ENCODE assay signal across 9 cellular contexts in the genomic region with DNA sequence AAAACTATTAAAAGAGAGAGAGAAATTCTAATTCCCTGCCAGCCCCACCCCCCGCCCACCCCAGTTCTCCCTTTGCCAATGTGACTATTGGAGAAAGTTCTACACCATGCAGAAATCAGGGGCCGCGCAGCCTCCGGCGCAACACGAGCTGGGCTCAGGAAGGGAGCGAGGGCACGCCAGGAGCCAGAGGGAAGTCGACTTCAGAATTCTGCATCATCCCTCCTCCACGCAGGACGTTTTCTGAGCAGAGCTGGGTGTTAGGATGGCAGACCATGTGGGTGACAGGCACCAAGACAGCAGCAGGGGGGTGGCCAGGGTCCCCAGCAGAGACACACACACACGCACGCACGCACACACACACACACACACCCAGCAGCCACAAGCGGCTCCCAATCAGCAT.
"Had no signal": no experiment of that assay in that cellular context is flagged by ENCODE, and none has a peak within 500 bp of the region (broad histone marks: within the 10 kb centered on the region; RNA-seq: fewer than 3 reads in every experiment).

No MANE protein-coding gene starts in this region.

- H3K9ac ChIP-seq: GM23248 had no signal

- H3K27ac ChIP-seq: GM23248, HL-60 had no signal

- H3K4me3 Mint-ChIP-seq: HFFc6 had no signal

- ATAC-seq: HCT116, HepG2, K562 had no signal

- DNase-seq: GM23248, GOT3, H7, HFFc6 had no signal

- H3K4me3 ChIP-seq: GM23248, HAP-1, K562 had no signal

- H3K9me3 Mint-ChIP-seq: HFFc6 had no signal

- H2AFZ ChIP-seq: GM23248 had no signal

- H3K27ac Mint-ChIP-seq: HFFc6 had no signal

- H3K4me1 ChIP-seq: HAP-1 had no signal

- H3K9me3 ChIP-seq: HAP-1 had no signal
